In genomic region chr6:84762941-84763396, GRCh38 we compare ENCODE assay signal across 9 cellular contexts. TPM values are rescaled to one million over a fixed set of nuclear protein-coding genes. Genes with fewer than 3 reads are reported as not detected.
DNase-seq lines count a peak whose midpoint lies in the region; ATAC-seq lines count a peak whose summit lies in the region.
"Had no signal": no experiment of that assay in that cellular context is flagged by ENCODE, and none has a peak within 500 bp of the region (broad histone marks: within the 10 kb centered on the region; RNA-seq: fewer than 3 reads in every experiment).

No MANE protein-coding gene starts in this region.

- H3K27me3 ChIP-seq in mesenchymal stem cell (ENCODE audit: control insufficient read depth in 1 of 2, insufficient read depth in 1 of 2, low read length in 2 of 2) (peaks cover 0 to 25% of the 10 kb centered on the region in 2 experiments), aorta (ENCODE audit: control insufficient read depth in 1 of 2, insufficient read depth in 2 of 2, low read length in 1 of 2) (no peaks in the 10 kb centered on the region)

- peak overlapping the region in 1 of 2 experiments; percentile 47 for H3K4ac ChIP-seq in mesenchymal stem cell (ENCODE audit: low read depth in 1 of 2, low read length in 2 of 2)

- peak overlapping the region; percentile 64 for H2AFZ ChIP-seq in mesenchymal stem cell (ENCODE audit: low read depth, low read length)

- H4K91ac ChIP-seq in mesenchymal stem cell (ENCODE audit: low read length): peak overlapping the region; percentile 78

- DNase-seq in activated naive CD4-positive, alpha-beta T cell treated with anti-CD3 and anti-CD28 coated beads, Interleukin-2, amount 10 ng/mL, durations not matched to agents 7 days and 5 days: no peak
- DNase-seq in activated naive CD4-positive, alpha-beta T cell treated with anti-CD3 and anti-CD28 coated beads, Interleukin-2, amount 50 U/mL, for 16 hours: no peak
- DNase-seq in mesenchymal stem cell: no peak
- DNase-seq in aorta: peak; percentile 80 to 83
- no peak for DNase-seq in substantia nigra (lab: John Stamatoyannopoulos, UW)
- no peak for DNase-seq in NCI-H345 treated with DMSO at 0.1 percent for 48 hours (lab: John Stamatoyannopoulos, UW; ENCODE audit: unreplicated experiment)
- DNase-seq: Caco-2 had no signal

- H3K23ac ChIP-seq in mesenchymal stem cell (ENCODE audit: low read length in 2 of 2): no peak overlapping the region

- intact Hi-C loops in dendritic cell treated with granulocyte-macrophage colony-stimulating factor and Interleukin-4, amounts not matched to agents 40 ng/mL and 50 ng/mL, for 4 days (cut with micrococcal nuclease): no loop called here
- intact Hi-C loops in aorta (cut with DNase I): loop anchor here (5.0 to 10.0 kb wide), 4 partner anchors 146 to 251 kb away; no protein-coding TSS in a partner anchor

- H3K4me2 ChIP-seq in mesenchymal stem cell (ENCODE audit: low read length, poor library complexity, severe bottlenecking): peak overlapping the region; percentile 72

- peak overlapping the region; percentile 97 for H3K9ac ChIP-seq in mesenchymal stem cell (ENCODE audit: low read length)

- H3K4me3 ChIP-seq in mesenchymal stem cell (ENCODE audit: insufficient read depth in 1 of 2, low read depth in 1 of 2, low read length in 2 of 2) (peak overlapping the region; percentile 69 to 94), aorta (ENCODE audit: low read length in 2 of 2) (peak overlapping the region; percentile 75 to 94)

- no peak overlapping the region for H3K14ac ChIP-seq in mesenchymal stem cell (ENCODE audit: low read length in 2 of 2)

- peaks cover 13% of the 10 kb centered on the region for H3K36me3 Mint-ChIP-seq in activated naive CD4-positive, alpha-beta T cell treated with anti-CD3 and anti-CD28 coated beads, Interleukin-2, amount 10 ng/mL, durations not matched to agents 7 days and 5 days
- H3K36me3 Mint-ChIP-seq in dendritic cell treated with granulocyte-macrophage colony-stimulating factor and Interleukin-4, amounts not matched to agents 40 ng/mL and 50 ng/mL, for 4 days (ENCODE audit: low read depth): no peaks in the 10 kb centered on the region

- peaks cover 4% of the 10 kb centered on the region for H3K79me1 ChIP-seq in mesenchymal stem cell (replicated peaks; ENCODE audit: low read length, poor library complexity, severe bottlenecking)

- H3K27ac Mint-ChIP-seq in activated naive CD4-positive, alpha-beta T cell treated with anti-CD3 and anti-CD28 coated beads, Interleukin-2, amount 10 ng/mL, durations not matched to agents 7 days and 5 days: peak overlapping the region; percentile 72
- no peak overlapping the region for H3K27ac Mint-ChIP-seq in dendritic cell treated with granulocyte-macrophage colony-stimulating factor and Interleukin-4, amounts not matched to agents 40 ng/mL and 50 ng/mL, for 4 days

- peak overlapping the region; percentile 69 for H2BK5ac ChIP-seq in mesenchymal stem cell (ENCODE audit: low read depth, low read length, poor library complexity, severe bottlenecking)

- H3K27ac ChIP-seq in mesenchymal stem cell (ENCODE audit: low read length, poor library complexity, severe bottlenecking) (peak overlapping the region; percentile 84), aorta (ENCODE audit: low read depth in 1 of 2, low read length in 2 of 2) (peak overlapping the region; percentile 89 to 99), substantia nigra (ENCODE audit: low read depth, low read length, poor library complexity, severe bottlenecking) (no peak overlapping the region)

- H2BK12ac ChIP-seq in mesenchymal stem cell (ENCODE audit: low read length in 2 of 2): no peak overlapping the region

- H3K9me3 ChIP-seq in mesenchymal stem cell (ENCODE audit: control insufficient read depth, low read length) (no peaks in the 10 kb centered on the region), aorta (ENCODE audit: control insufficient read depth, low read length) (no peaks in the 10 kb centered on the region)
- H3K9me3 ChIP-seq: Caco-2 had no signal

- peak overlapping the region; percentile 10 for H4K8ac ChIP-seq in mesenchymal stem cell (ENCODE audit: low read length)

- ATAC-seq in aorta (ENCODE audit: low FRiP score) (peak; percentile 61), HG02870 (IDR thresholded peaks at IDR 0.05; ENCODE audit: unreplicated experiment) (no peak)

- H3K4me1 Mint-ChIP-seq in activated naive CD4-positive, alpha-beta T cell treated with anti-CD3 and anti-CD28 coated beads, Interleukin-2, amount 10 ng/mL, durations not matched to agents 7 days and 5 days: peaks cover 6% of the 10 kb centered on the region
- peaks cover 22% of the 10 kb centered on the region for H3K4me1 Mint-ChIP-seq in dendritic cell treated with granulocyte-macrophage colony-stimulating factor and Interleukin-4, amounts not matched to agents 40 ng/mL and 50 ng/mL, for 4 days (ENCODE audit: low read depth)

- peak overlapping the region; percentile 36 for H2BK15ac ChIP-seq in mesenchymal stem cell (ENCODE audit: low read depth, poor library complexity, severe bottlenecking)

- H3K27me3 Mint-ChIP-seq in activated naive CD4-positive, alpha-beta T cell treated with anti-CD3 and anti-CD28 coated beads, Interleukin-2, amount 10 ng/mL, durations not matched to agents 7 days and 5 days: peaks cover 63% of the 10 kb centered on the region
- peaks cover 78% of the 10 kb centered on the region for H3K27me3 Mint-ChIP-seq in dendritic cell treated with granulocyte-macrophage colony-stimulating factor and Interleukin-4, amounts not matched to agents 40 ng/mL and 50 ng/mL, for 4 days

- WGBS in mesenchymal stem cell: under 1% methylated on average over 38 of the region's 38 CpGs
- WGBS in aorta, 2 donors: 1% methylated on average over 38 of the region's 38 CpGs

- H3K4me1 ChIP-seq in mesenchymal stem cell (ENCODE audit: control insufficient read depth, insufficient read depth, low read depth, low read length) (peaks cover 6% of the 10 kb centered on the region), aorta (ENCODE audit: control insufficient read depth in 1 of 2, insufficient read depth in 2 of 2, low read length in 2 of 2) (no peaks in the 10 kb centered on the region)
- H3K4me1 ChIP-seq: Caco-2 had no signal

- H3K9me3 Mint-ChIP-seq in activated naive CD4-positive, alpha-beta T cell treated with anti-CD3 and anti-CD28 coated beads, Interleukin-2, amount 10 ng/mL, durations not matched to agents 7 days and 5 days: peaks cover 7% of the 10 kb centered on the region
- H3K9me3 Mint-ChIP-seq in dendritic cell treated with granulocyte-macrophage colony-stimulating factor and Interleukin-4, amounts not matched to agents 40 ng/mL and 50 ng/mL, for 4 days: no peaks in the 10 kb centered on the region

- H3K36me3 ChIP-seq in mesenchymal stem cell (ENCODE audit: control insufficient read depth in 1 of 2, insufficient read depth in 2 of 2, low read depth in 1 of 2, low read length in 2 of 2) (peaks cover 0 to 14% of the 10 kb centered on the region in 2 experiments), aorta (ENCODE audit: control insufficient read depth in 1 of 2, insufficient read depth in 2 of 2, low read length in 1 of 2) (no peaks in the 10 kb centered on the region)

- H2AK5ac ChIP-seq in mesenchymal stem cell (ENCODE audit: low read length, severe bottlenecking): no peak overlapping the region

- CTCF ChIA-PET in activated naive CD4-positive, alpha-beta T cell treated with anti-CD3 and anti-CD28 coated beads, Interleukin-2, amount 10 ng/mL, durations not matched to agents 7 days and 5 days (lab: Charles Lee): interaction anchor here (0.8 kb wide), 1 partner anchor 10 kb away, joined by 3 read pairs; no protein-coding TSS in a partner anchor

- H3K4me3 Mint-ChIP-seq in activated naive CD4-positive, alpha-beta T cell treated with anti-CD3 and anti-CD28 coated beads, Interleukin-2, amount 10 ng/mL, durations not matched to agents 7 days and 5 days: peak overlapping the region; percentile 35
- peak overlapping the region; percentile 79 for H3K4me3 Mint-ChIP-seq in dendritic cell treated with granulocyte-macrophage colony-stimulating factor and Interleukin-4, amounts not matched to agents 40 ng/mL and 50 ng/mL, for 4 days

- peak overlapping the region; percentile 67 for H2BK120ac ChIP-seq in mesenchymal stem cell (ENCODE audit: low read depth, low read length)

- peak overlapping the region; percentile 37 to 72 for H3K18ac ChIP-seq in mesenchymal stem cell (ENCODE audit: low read depth in 1 of 2, low read length in 2 of 2)

RNA-seq across cellular contexts. Expression of gene TBX18, which starts 1.4 kb away (rescaled TPM):
- polyA plus RNA-seq in mesenchymal stem cell (2013, experiment 1 of 2): 5.7 TPM
- polyA plus RNA-seq in mesenchymal stem cell (2013, experiment 2 of 2): 5.4 TPM
- total RNA-seq in aorta: 10 to 100 TPM; 58.6 to 75.2 TPM
- 10 to 100 TPM; 11.0 to 78.8 TPM for polyA plus RNA-seq in aorta
- total RNA-seq: Caco-2 had no signal

Comparison
In these comparisons a context has a peak if more than half of its experiments do, and no peak if none do; other contexts are left out.
1. DNase-seq: peak in aorta (2 of 2); none in activated naive CD4-positive, alpha-beta T cell treated with anti-CD3 and anti-CD28 coated beads, Interleukin-2, amount 10 ng/mL, durations not matched to agents 7 days and 5 days (single experiment), activated naive CD4-positive, alpha-beta T cell treated with anti-CD3 and anti-CD28 coated beads, Interleukin-2, amount 50 U/mL, for 16 hours (single experiment), mesenchymal stem cell (single experiment), substantia nigra (0 of 49) and NCI-H345 treated with DMSO at 0.1 percent for 48 hours (single experiment).